ENCODE assay signal across 17 cellular contexts in the genomic region with DNA sequence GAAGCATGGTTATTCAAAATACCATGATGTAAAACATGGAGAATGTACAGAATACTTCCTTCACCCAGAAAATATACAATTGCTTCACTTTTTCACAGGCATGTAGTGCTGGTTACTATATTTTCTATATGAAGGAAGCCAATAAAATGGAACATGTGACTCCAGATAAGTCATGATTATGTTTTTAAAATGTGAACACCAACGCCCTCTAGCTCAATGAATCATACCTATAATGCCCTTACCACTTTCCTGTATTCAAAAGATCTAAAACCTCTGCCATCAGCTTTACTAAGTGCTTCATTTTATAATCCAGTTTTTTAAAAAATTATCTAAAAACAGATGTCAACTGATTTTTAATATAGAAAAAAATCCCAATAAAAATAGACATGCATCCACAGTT. TPM values are rescaled to one million over a fixed set of nuclear protein-coding genes. Genes with fewer than 3 reads are reported as not detected.
A peak's percentile ranks its signal among the peaks of the same experiment; 100 is the strongest.
DNase-seq lines count a peak whose midpoint lies in the region; ATAC-seq and TF ChIP-seq lines count a peak whose summit lies in the region.
"Had no signal": no experiment of that assay in that cellular context is flagged by ENCODE, and none has a peak within 500 bp of the region (broad histone marks: within the 10 kb centered on the region; RNA-seq: fewer than 3 reads in every experiment).

No MANE protein-coding gene starts in this region.

- no peaks in the 10 kb centered on the region for H3K36me3 ChIP-seq in mucosa of descending colon (ENCODE audit: low read depth)

- H3K9me3 ChIP-seq in mucosa of descending colon = no peaks in the 10 kb centered on the region

- peaks cover 8% of the 10 kb centered on the region for H3K4me1 ChIP-seq in mucosa of descending colon (ENCODE audit: low read depth)

- DNase-seq in activated CD4-positive, alpha-beta T cell treated with anti-CD3 and anti-CD28 coated beads, Interleukin-2, amount 10 ng/mL, durations not matched to agents 24 days and 14 days = no peak
- no peak for DNase-seq in activated CD4-positive, alpha-beta T cell treated with anti-CD3 and anti-CD28 coated beads, Interleukin-2, amount 50 U/mL, for 48 hours
- DNase-seq in HT-29 (ENCODE audit: low spot score) (peak; percentile 3), mucosa of descending colon (no peak), putamen (ENCODE audit: low spot score) (no peak), NCI-H1105 treated with DMSO at 0.1 percent for 48 hours (lab: John Stamatoyannopoulos, UW) (no peak)
- DNase-seq in activated naive CD8-positive, alpha-beta T cell treated with anti-CD3 and anti-CD28 coated beads, Interleukin-2, amount 50 U/mL, for 24 hours = no peak
- DNase-seq: activated CD4-positive, CD25-positive, alpha-beta regulatory T cell; activated naive CD4-positive, alpha-beta T cell treated with Interleukin-2 at 50 U/mL for 16 hours; immature natural killer cell; NCI-H1436 treated with DMSO at 0.1 percent for 48 hours; NCI-H774; PC-9; posterior cingulate gyrus; stimulated activated CD4-positive, alpha-beta T cell treated with anti-CD3 and anti-CD28 coated beads, Interleukin-2, amount 100 ng/mL, for 24 hours; T-helper 9 cell had no signal

- H3K27ac Mint-ChIP-seq in activated CD4-positive, alpha-beta T cell treated with anti-CD3 and anti-CD28 coated beads, Interleukin-2, amount 10 ng/mL, durations not matched to agents 24 days and 14 days = peak overlapping the region; percentile 70
- no peak overlapping the region for H3K27ac Mint-ChIP-seq in activated naive CD8-positive, alpha-beta T cell treated with anti-CD3 and anti-CD28 coated beads, Interleukin-2, amount 50 U/mL, for 24 hours

- H3K4me3 ChIP-seq in mucosa of descending colon = no peak overlapping the region
- H3K4me3 ChIP-seq: PC-9 had no signal

- peaks cover 33% of the 10 kb centered on the region for H3K4me1 Mint-ChIP-seq in activated CD4-positive, alpha-beta T cell treated with anti-CD3 and anti-CD28 coated beads, Interleukin-2, amount 10 ng/mL, durations not matched to agents 24 days and 14 days
- peaks cover 44% of the 10 kb centered on the region for H3K4me1 Mint-ChIP-seq in activated naive CD8-positive, alpha-beta T cell treated with anti-CD3 and anti-CD28 coated beads, Interleukin-2, amount 50 U/mL, for 24 hours

- peak; percentile 95 for ATAC-seq in activated naive CD8-positive, alpha-beta T cell treated with anti-CD3 and anti-CD28 coated beads, Interleukin-2, amount 50 U/mL, for 24 hours
- ATAC-seq in mucosa of descending colon (peak; percentile 82), HG03095 (IDR thresholded peaks at IDR 0.05; ENCODE audit: unreplicated experiment) (no peak)

- H3K36me3 Mint-ChIP-seq in activated CD4-positive, alpha-beta T cell treated with anti-CD3 and anti-CD28 coated beads, Interleukin-2, amount 10 ng/mL, durations not matched to agents 24 days and 14 days (ENCODE audit: low read depth) = peaks cover 53% of the 10 kb centered on the region
- peaks cover 38% of the 10 kb centered on the region for H3K36me3 Mint-ChIP-seq in activated naive CD8-positive, alpha-beta T cell treated with anti-CD3 and anti-CD28 coated beads, Interleukin-2, amount 50 U/mL, for 24 hours (ENCODE audit: low read depth)

- no peak for TF ChIP-seq CTCF in mucosa of descending colon (IDR thresholded peaks at IDR 0.05)

- intact Hi-C loops in activated CD4-positive, alpha-beta T cell treated with anti-CD3 and anti-CD28 coated beads, Interleukin-2, amount 10 ng/mL, durations not matched to agents 24 days and 14 days (cut with micrococcal nuclease) = loop anchor here (5.0 kb wide), 3 partner anchors 38 to 152 kb away; no protein-coding TSS in a partner anchor
- intact Hi-C loops in mucosa of descending colon (cut with DNase I, micrococcal nuclease) = no loop called here

- no peaks in the 10 kb centered on the region for H3K9me3 Mint-ChIP-seq in activated CD4-positive, alpha-beta T cell treated with anti-CD3 and anti-CD28 coated beads, Interleukin-2, amount 10 ng/mL, durations not matched to agents 24 days and 14 days
- H3K9me3 Mint-ChIP-seq in activated naive CD8-positive, alpha-beta T cell treated with anti-CD3 and anti-CD28 coated beads, Interleukin-2, amount 50 U/mL, for 24 hours = no peaks in the 10 kb centered on the region
- H3K9me3 Mint-ChIP-seq: immature natural killer cell had no signal

- H3K4me3 Mint-ChIP-seq in activated CD4-positive, alpha-beta T cell treated with anti-CD3 and anti-CD28 coated beads, Interleukin-2, amount 10 ng/mL, durations not matched to agents 24 days and 14 days = no peak overlapping the region
- no peak overlapping the region for H3K4me3 Mint-ChIP-seq in activated naive CD8-positive, alpha-beta T cell treated with anti-CD3 and anti-CD28 coated beads, Interleukin-2, amount 50 U/mL, for 24 hours
- H3K4me3 Mint-ChIP-seq: immature natural killer cell had no signal

- H3K27me3 Mint-ChIP-seq in activated CD4-positive, alpha-beta T cell treated with anti-CD3 and anti-CD28 coated beads, Interleukin-2, amount 10 ng/mL, durations not matched to agents 24 days and 14 days = no peaks in the 10 kb centered on the region
- no peaks in the 10 kb centered on the region for H3K27me3 Mint-ChIP-seq in activated naive CD8-positive, alpha-beta T cell treated with anti-CD3 and anti-CD28 coated beads, Interleukin-2, amount 50 U/mL, for 24 hours

RNA-seq across cellular contexts. Expression of a gene that starts 59.9 kb away (rescaled TPM):
- 388 and 406 TPM in 2 replicates for total RNA-seq in activated CD4-positive, alpha-beta T cell treated with anti-CD3 and anti-CD28 coated beads, Interleukin-2, amount 10 ng/mL, durations not matched to agents 24 days and 14 days
- 21.3 and 33.4 TPM in 2 replicates for total RNA-seq in HT-29 (2014; rRNA removed; shearing (Covaris generic))
- 100 to 1,000 TPM; 115 to 158 (median 123) TPM for total RNA-seq in mucosa of descending colon
